ENCODE assay signal across 1 cellular context in the genomic region with DNA sequence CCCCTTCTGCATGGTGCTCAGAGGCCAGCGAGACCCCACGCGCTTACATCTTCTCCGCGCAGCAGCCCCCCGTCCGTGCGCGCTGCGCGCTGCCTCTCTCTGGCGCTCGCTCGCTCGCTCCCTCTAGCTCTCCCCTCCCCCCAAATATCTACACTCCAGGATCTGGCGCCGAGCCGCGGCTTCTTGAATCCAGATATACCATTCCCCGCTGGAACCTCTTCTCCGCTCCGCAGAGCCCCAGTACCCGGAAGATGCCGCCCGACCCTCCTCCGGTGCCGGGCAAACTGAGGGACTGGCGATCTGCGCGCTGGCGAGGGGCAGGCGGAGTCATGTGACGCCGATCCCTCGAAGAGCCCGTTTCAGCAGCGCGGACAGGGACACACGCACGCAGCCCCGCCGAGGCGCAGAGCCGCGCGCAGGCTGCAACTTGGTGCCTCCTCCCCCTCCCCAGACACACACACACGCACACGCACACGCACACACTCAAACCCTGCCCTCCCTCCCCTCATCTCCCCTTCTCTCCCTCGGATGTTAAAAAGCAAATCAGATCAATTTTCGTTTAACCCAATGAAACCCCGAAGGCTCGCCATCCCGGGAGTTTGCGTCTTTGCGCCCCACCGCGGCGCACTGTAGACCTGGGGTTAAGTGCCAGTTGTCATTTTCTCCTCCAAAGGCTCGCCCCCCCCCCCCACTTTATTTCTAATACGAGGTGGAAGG.
TF ChIP-seq lines count a peak whose summit lies in the region.

A gene with protein sequence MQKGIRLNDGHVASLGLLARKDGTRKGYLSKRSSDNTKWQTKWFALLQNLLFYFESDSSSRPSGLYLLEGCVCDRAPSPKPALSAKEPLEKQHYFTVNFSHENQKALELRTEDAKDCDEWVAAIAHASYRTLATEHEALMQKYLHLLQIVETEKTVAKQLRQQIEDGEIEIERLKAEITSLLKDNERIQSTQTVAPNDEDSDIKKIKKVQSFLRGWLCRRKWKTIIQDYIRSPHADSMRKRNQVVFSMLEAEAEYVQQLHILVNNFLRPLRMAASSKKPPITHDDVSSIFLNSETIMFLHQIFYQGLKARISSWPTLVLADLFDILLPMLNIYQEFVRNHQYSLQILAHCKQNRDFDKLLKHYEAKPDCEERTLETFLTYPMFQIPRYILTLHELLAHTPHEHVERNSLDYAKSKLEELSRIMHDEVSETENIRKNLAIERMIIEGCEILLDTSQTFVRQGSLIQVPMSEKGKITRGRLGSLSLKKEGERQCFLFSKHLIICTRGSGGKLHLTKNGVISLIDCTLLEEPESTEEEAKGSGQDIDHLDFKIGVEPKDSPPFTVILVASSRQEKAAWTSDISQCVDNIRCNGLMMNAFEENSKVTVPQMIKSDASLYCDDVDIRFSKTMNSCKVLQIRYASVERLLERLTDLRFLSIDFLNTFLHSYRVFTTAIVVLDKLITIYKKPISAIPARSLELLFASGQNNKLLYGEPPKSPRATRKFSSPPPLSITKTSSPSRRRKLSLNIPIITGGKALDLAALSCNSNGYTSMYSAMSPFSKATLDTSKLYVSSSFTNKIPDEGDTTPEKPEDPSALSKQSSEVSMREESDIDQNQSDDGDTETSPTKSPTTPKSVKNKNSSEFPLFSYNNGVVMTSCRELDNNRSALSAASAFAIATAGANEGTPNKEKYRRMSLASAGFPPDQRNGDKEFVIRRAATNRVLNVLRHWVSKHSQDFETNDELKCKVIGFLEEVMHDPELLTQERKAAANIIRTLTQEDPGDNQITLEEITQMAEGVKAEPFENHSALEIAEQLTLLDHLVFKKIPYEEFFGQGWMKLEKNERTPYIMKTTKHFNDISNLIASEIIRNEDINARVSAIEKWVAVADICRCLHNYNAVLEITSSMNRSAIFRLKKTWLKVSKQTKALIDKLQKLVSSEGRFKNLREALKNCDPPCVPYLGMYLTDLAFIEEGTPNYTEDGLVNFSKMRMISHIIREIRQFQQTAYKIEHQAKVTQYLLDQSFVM (N-terminal part only) (minus strand): TSS at position 294 of the 717 bp plus-strand sequence. CDS start 282 bp downstream, at position 12.

TF ChIP-seq in GM12878, 131 proteins besides CTCF, POLR2A, EP300 and RAD21:
- no peak for TF ChIP-seq RB1 (IDR thresholded peaks at IDR 0.05; ENCODE audit: borderline replicate concordance)
- TF ChIP-seq HDAC6 (IDR thresholded peaks at IDR 0.05; ENCODE audit: unreplicated experiment), result peak; percentile 85
- TF ChIP-seq MEF2B (IDR thresholded peaks at IDR 0.05; ENCODE audit: partially characterized antibody, poor library complexity, severe bottlenecking), result no peak
- no peak for TF ChIP-seq EGR1 (IDR thresholded peaks at IDR 0.05; ENCODE audit: borderline replicate concordance in 1 of 2, low read depth in 2 of 2, low read length in 2 of 2)
- no peak for TF ChIP-seq YY1 (IDR thresholded peaks at IDR 0.05; ENCODE audit: low read depth, low read length)
- no peak for TF ChIP-seq SUPT20H (IDR thresholded peaks at IDR 0.05; ENCODE audit: borderline replicate concordance, control insufficient read depth, low read depth, low read length)
- TF ChIP-seq ETV6 (conservative IDR thresholded peaks at IDR 0.05 in 1 of 2, IDR thresholded peaks at IDR 0.05 in 1 of 2; ENCODE audit: borderline replicate concordance in 1 of 2, low read depth in 1 of 2), result no peak
